In the genomic region with DNA sequence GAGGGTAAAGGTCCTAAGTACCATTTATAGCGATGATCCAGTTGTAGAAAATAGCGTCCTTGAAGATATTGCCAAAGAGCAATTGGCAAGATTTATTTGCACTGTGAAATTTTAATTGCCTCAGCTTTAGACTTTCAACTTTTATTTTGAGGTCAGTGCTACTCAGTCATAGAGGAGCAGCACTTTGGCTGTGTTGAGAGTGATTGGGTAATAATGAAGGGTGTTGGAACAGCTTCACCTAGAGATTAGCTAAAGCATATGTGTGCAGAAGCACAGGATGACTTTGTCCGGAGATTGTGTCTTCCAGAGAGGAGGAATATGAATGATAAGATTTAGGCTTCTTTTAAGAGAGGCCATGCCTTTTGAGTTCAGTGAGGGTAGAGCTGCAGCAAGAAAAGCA, we compare ENCODE assay signal across 17 cellular contexts.
"Had no signal": no experiment of that assay in that cellular context is flagged by ENCODE, and none has a peak within 500 bp of the region (broad histone marks: within the 10 kb centered on the region; RNA-seq: fewer than 3 reads in every experiment).

No MANE protein-coding gene starts in this region.

- H3K4me1 ChIP-seq: esophagus squamous epithelium, foreskin keratinocyte, prostate gland, right lobe of liver, spleen had no signal

- DNase-seq: activated CD4-positive, alpha-beta T cell treated with anti-CD3 and anti-CD28 coated beads, Interleukin-2, amount 50 U/mL, for 48 hours; activated naive CD8-positive, alpha-beta T cell treated with anti-CD3 and anti-CD28 coated beads for 36 hours; activated T-cell treated with anti-CD3 and anti-CD28 coated beads for 4 hours; amygdala; dermis blood vessel endothelial cell; effector memory CD4-positive, alpha-beta T cell; esophagus squamous epithelium; foreskin keratinocyte; kidney glomerular epithelial cell; mammary epithelial cell; right lobe of liver; spleen; stimulated activated naive B cell treated with anti-CD40 and anti-IgM and Interleukin-4, amounts not matched to agents 10 μg/mL and 1 μg/mL and 100 μg/mL, for 72 hours; WERI-Rb-1 had no signal

- H3K9me3 ChIP-seq: esophagus squamous epithelium, prostate gland, right lobe of liver, thoracic aorta had no signal

- ATAC-seq: foreskin keratinocyte; stimulated activated naive B cell treated with anti-CD40 and anti-IgM and Interleukin-4, amounts not matched to agents 10 μg/mL and 1 μg/mL and 100 μg/mL, for 72 hours had no signal

- H3K4me3 ChIP-seq: cardiac muscle cell, esophagus squamous epithelium, prostate gland, right lobe of liver, spleen, thoracic aorta had no signal

- H3K27ac ChIP-seq: cardiac muscle cell, esophagus squamous epithelium, foreskin keratinocyte, prostate gland, right lobe of liver, spleen, thoracic aorta, WERI-Rb-1 had no signal

- H3K27me3 ChIP-seq: cardiac muscle cell, esophagus squamous epithelium, right lobe of liver, spleen had no signal

- H3K36me3 ChIP-seq: cardiac muscle cell, esophagus squamous epithelium, prostate gland, right lobe of liver, spleen, thoracic aorta, WERI-Rb-1 had no signal
